ENCODE assay signal across 8 cellular contexts in the genomic region with DNA sequence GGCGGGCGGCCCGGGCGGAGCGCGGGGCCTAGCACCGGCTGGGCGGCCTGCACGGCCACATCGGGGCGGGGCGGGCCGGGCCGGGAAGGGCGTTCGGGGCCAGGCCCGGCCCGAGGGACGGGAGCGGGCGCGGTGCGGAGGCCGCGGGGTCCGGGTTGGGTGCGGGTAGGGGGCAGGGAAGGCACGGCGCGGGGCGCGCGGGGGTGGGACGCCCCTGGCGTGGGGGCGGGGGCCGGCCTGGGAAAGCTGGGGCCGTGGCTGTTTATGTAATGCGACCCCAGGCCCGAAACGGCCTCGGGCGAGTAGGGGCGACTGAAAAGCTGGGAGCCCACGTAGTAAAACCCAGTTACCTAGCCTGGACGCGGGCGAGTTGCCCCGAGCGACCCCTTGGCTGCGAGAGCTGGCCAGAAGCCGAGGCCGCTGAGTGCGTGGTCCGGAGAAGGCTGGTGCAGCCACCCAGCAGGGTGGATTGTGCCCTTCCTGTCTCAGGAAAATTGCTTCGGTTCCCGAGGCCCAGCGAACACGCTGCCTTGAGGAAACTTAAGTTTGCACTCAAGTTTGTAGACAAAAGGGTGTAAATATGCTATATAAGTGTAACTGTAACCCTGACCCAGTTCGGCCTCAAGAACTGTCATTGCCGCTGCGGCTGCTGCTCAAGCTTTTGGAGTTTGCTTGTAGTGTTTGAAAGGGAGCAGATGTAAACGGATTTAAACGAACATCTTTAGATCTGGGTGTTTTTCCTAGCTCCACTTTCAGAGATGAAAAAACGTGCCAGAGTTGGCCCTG. TPM values are rescaled to one million over a fixed set of nuclear protein-coding genes. Genes with fewer than 3 reads are reported as not detected.
DNase-seq lines count a peak whose midpoint lies in the region; ATAC-seq and FAIRE-seq lines count a peak whose summit lies in the region.

No MANE protein-coding gene starts in this region.

- FAIRE-seq in GM19239 (lab: Jason Lieb, UNC): peak; percentile 81

- peak overlapping the region; percentile 39 for H3K27ac Mint-ChIP-seq in T-helper 17 cell

- DNase-seq in C1 segment of cervical spinal cord (lab: John Stamatoyannopoulos, UW) (peak in 12 of 14 donors; percentile 18 to 63 (median 48)), GM19239 (ENCODE audit: insufficient read length, low spot score) (no peak), T-helper 17 cell (peak in 2 of 3 donors; percentile 10 to 13), kidney tubule cell (ENCODE audit: low spot score) (peak; percentile 29), NCI-H345 (lab: John Stamatoyannopoulos, UW) (no peak)
- DNase-seq in central memory CD4-positive, alpha-beta T cell: peak; percentile 23
- peak; percentile 25 to 29 for DNase-seq in stimulated activated CD4-positive, alpha-beta T cell treated with anti-CD3 and anti-CD28 coated beads, Interleukin-2, amount 100 ng/mL, for 24 hours

- no peaks in the 10 kb centered on the region for H3K36me3 Mint-ChIP-seq in T-helper 17 cell (ENCODE audit: low read depth)

- peaks cover 36% of the 10 kb centered on the region for H3K4me1 Mint-ChIP-seq in T-helper 17 cell

- H3K4me3 Mint-ChIP-seq in T-helper 17 cell: peak overlapping the region; percentile 88

- H3K9me3 ChIP-seq in T-helper 17 cell (ENCODE audit: control insufficient read depth, low read length, poor library complexity, severe bottlenecking): no peaks in the 10 kb centered on the region

- ATAC-seq in HG03196 (IDR thresholded peaks at IDR 0.05; ENCODE audit: unreplicated experiment) (peak; percentile 38), T-helper 17 cell (peak; percentile 44)

- H3K27me3 Mint-ChIP-seq in T-helper 17 cell: no peaks in the 10 kb centered on the region

RNA-seq across cellular contexts. Expression of gene SEC24B, which starts 0.6 kb away (rescaled TPM):
- total RNA-seq in T-helper 17 cell: 10 to 100 TPM; 37.8 to 39.5 TPM

Comparison
In these comparisons a context has a peak if more than half of its experiments do, and no peak if none do; other contexts are left out.
1. DNase-seq: peak in C1 segment of cervical spinal cord (12 of 14), T-helper 17 cell (2 of 3), central memory CD4-positive, alpha-beta T cell (single experiment), kidney tubule cell (single experiment) and stimulated activated CD4-positive, alpha-beta T cell treated with anti-CD3 and anti-CD28 coated beads, Interleukin-2, amount 100 ng/mL, for 24 hours (2 of 2); none in GM19239 (single experiment) and NCI-H345 (single experiment).